7 cellular contexts compared by ENCODE assay signal in genomic region chr7:36473454-36474282, GRCh38.
DNase-seq lines count a peak whose midpoint lies in the region; ATAC-seq, FAIRE-seq and TF ChIP-seq lines count a peak whose summit lies in the region.

No MANE protein-coding gene starts in this region.

- H3K4me1 ChIP-seq in DOHH2 (ENCODE audit: control insufficient read depth, low read length) (no peaks in the 10 kb centered on the region), H1 (replicated peaks in 1 of 4; ENCODE audit: control insufficient read depth in 3 of 4, insufficient read depth in 4 of 4, low read length in 3 of 4) (no peaks in the 10 kb centered on the region), tibial nerve (no peaks in the 10 kb centered on the region)

- H3K27me3 ChIP-seq in DOHH2 (ENCODE audit: control insufficient read depth, low read length) (peaks cover 7% of the 10 kb centered on the region; the same call in 1 of the 2 replicates), HL-60 (ENCODE audit: insufficient read depth, poor library complexity, severe bottlenecking) (no peaks in the 10 kb centered on the region), H1 (replicated peaks in 1 of 4; ENCODE audit: control insufficient read depth in 3 of 4, extremely low read depth in 1 of 4, insufficient read depth in 3 of 4, low read length in 3 of 4) (no peaks in the 10 kb centered on the region), neural cell (ENCODE audit: insufficient read depth, low read depth, low read length) (no peaks in the 10 kb centered on the region), tibial nerve (no peaks in the 10 kb centered on the region)

- H3K79me2 ChIP-seq in DOHH2 (ENCODE audit: control insufficient read depth, low read length) (no peaks in the 10 kb centered on the region), H1 (ENCODE audit: control insufficient read depth in 1 of 2, insufficient read depth in 2 of 2, low read length in 2 of 2) (no peaks in the 10 kb centered on the region), neural cell (replicated peaks; ENCODE audit: insufficient read depth, low read length) (no peaks in the 10 kb centered on the region)

- no peak overlapping the region for H2BK20ac ChIP-seq in H1 (ENCODE audit: low read length)

- no peaks in the 10 kb centered on the region for H3F3A ChIP-seq in DOHH2 (ENCODE audit: control insufficient read depth, insufficient read depth)
- H3F3A ChIP-seq in neural cell (ENCODE audit: insufficient read depth, low read length, poor library complexity, severe bottlenecking) = no peaks in the 10 kb centered on the region

- H3K9me3 ChIP-seq in DOHH2 (ENCODE audit: control insufficient read depth, insufficient read depth, low read length) (no peaks in the 10 kb centered on the region), H1 (ENCODE audit: insufficient read depth in 2 of 2, low read depth in 1 of 2, low read length in 1 of 2) (no peaks in the 10 kb centered on the region), neural cell (ENCODE audit: low read length) (no peaks in the 10 kb centered on the region), tibial nerve (no peaks in the 10 kb centered on the region)

- H3K18ac ChIP-seq in H1 (ENCODE audit: extremely low read depth, low read length) = no peak overlapping the region

- H3K23me2 ChIP-seq in H1 (ENCODE audit: low read depth, low read length) = no peaks in the 10 kb centered on the region

- H3K56ac ChIP-seq in H1 (replicated peaks; ENCODE audit: insufficient read length, low read depth, low read length) = no peak overlapping the region

- DNase-seq in HL-60 (ENCODE audit: low read depth in 1 of 2, low spot score in 1 of 2) (peak in 1 of 2 experiments; percentile 60), RWPE1 (ENCODE audit: low spot score) (peak; percentile 51), H1 (ENCODE audit: low read depth in 1 of 2, low spot score in 2 of 2) (peak in 1 of 2 experiments; percentile 89), tibial nerve (ENCODE audit: low spot score in 2 of 2) (no peak)

- H3K4me2 ChIP-seq in DOHH2 (ENCODE audit: low read length) = no peak overlapping the region
- H3K4me2 ChIP-seq in H1 (ENCODE audit: insufficient read depth in 1 of 2, low read depth in 2 of 2, low read length in 2 of 2) = no peak overlapping the region
- H3K4me2 ChIP-seq in neural cell (ENCODE audit: low read length) = no peak overlapping the region

- POLR2A ChIA-PET in RWPE1 (lab: Yijun Ruan, JAX; ENCODE audit: low non-redundant PET) (no interaction called here), H1 (lab: Charles Lee; ENCODE audit: partially characterized antibody) (interaction anchor here (0.6 kb wide), 1 partner anchor 211 kb away, joined by 3 read pairs; no protein-coding TSS in a partner anchor)

- no peak overlapping the region for H3K27ac ChIP-seq in DOHH2 (ENCODE audit: low read depth, low read length)
- no peak overlapping the region for H3K27ac ChIP-seq in HL-60 (replicated peaks)
- peak overlapping the region; percentile 73 for H3K27ac ChIP-seq in RWPE1
- no peak overlapping the region for H3K27ac ChIP-seq in H1 (ENCODE audit: low read depth, low read length)
- H3K27ac ChIP-seq in neural cell (ENCODE audit: low read length) = no peak overlapping the region
- no peak overlapping the region for H3K27ac ChIP-seq in tibial nerve

- no peak for ATAC-seq in GM19397 (IDR thresholded peaks at IDR 0.05; ENCODE audit: unreplicated experiment)

- no peak overlapping the region for H2AFZ ChIP-seq in H1 (ENCODE audit: low read length)
- no peak overlapping the region for H2AFZ ChIP-seq in neural cell (ENCODE audit: low read depth, low read length)

- no peak overlapping the region for H2BK5ac ChIP-seq in H1 (ENCODE audit: low read depth, low read length)

- no peaks in the 10 kb centered on the region for H3K9me2 ChIP-seq in DOHH2 (replicated peaks; ENCODE audit: control insufficient read depth, low read length)
- no peaks in the 10 kb centered on the region for H3K9me2 ChIP-seq in neural cell (ENCODE audit: insufficient read depth, low read length)

- CTCF ChIA-PET in RWPE1 (lab: Yijun Ruan, JAX) = interaction anchor here (0.6 to 1.7 kb wide), 4 partner anchors 13 to 709 kb away, joined by 3 to 10 read pairs (median 4); no protein-coding TSS in a partner anchor
- CTCF ChIA-PET in H1 (lab: Charles Lee; ENCODE audit: partially characterized antibody) = interaction anchor here (0.5 to 9.4 kb wide), 53 partner anchors 8 to 763 kb away, joined by 3 to 75 read pairs (median 3); no protein-coding TSS in a partner anchor

- no peak overlapping the region for H3K4ac ChIP-seq in H1 (replicated peaks; ENCODE audit: insufficient read length, low read depth, low read length)

- TF ChIP-seq EP300 in H1 (IDR thresholded peaks at IDR 0.05; ENCODE audit: borderline replicate concordance in 1 of 2, low read depth in 2 of 2, low read length in 2 of 2) = no peak
- TF ChIP-seq EP300 in neural cell (conservative IDR thresholded peaks at IDR 0.05; ENCODE audit: poor library complexity, severe bottlenecking) = no peak
- no peak for TF ChIP-seq EP300 in tibial nerve (IDR thresholded peaks at IDR 0.05)

- no peak overlapping the region for H3K14ac ChIP-seq in H1 (ENCODE audit: insufficient read length)

- H4K20me1 ChIP-seq in DOHH2 (ENCODE audit: control insufficient read depth, insufficient read depth, low read depth, low read length) (no peaks in the 10 kb centered on the region), H1 (replicated peaks in 1 of 2; ENCODE audit: control insufficient read depth in 1 of 2, insufficient read depth in 2 of 2, low read length in 2 of 2) (peaks cover 0 to 1% of the 10 kb centered on the region in 2 experiments), neural cell (ENCODE audit: insufficient read depth) (no peaks in the 10 kb centered on the region)

- no peaks in the 10 kb centered on the region for H3K79me1 ChIP-seq in H1 (ENCODE audit: low read depth, low read length)

- H2BK12ac ChIP-seq in H1 (ENCODE audit: low read depth, low read length) = peak overlapping the region; percentile 17; the same call in 1 of the 2 replicates

- peak; percentile 90 to 93 for TF ChIP-seq RAD21 in H1 (IDR thresholded peaks at IDR 0.05 in 1 of 2, conservative IDR thresholded peaks at IDR 0.05 in 1 of 2; ENCODE audit: low read depth in 2 of 2, low read length in 2 of 2)
- TF ChIP-seq RAD21 in neural cell (conservative IDR thresholded peaks at IDR 0.05) = peak; percentile 54

- H4K5ac ChIP-seq in H1 (ENCODE audit: insufficient read length, low read depth, low read length) = no peak overlapping the region

- no peak for FAIRE-seq in H1 (lab: Jason Lieb, UNC)

- no peak overlapping the region for H4K91ac ChIP-seq in H1 (replicated peaks; ENCODE audit: insufficient read length, low read length)

- TF ChIP-seq POLR2A in H1 (IDR thresholded peaks at IDR 0.05; ENCODE audit: control extremely low read depth in 1 of 2, low read depth in 2 of 2, low read length in 2 of 2) (no peak), tibial nerve (IDR thresholded peaks at IDR 0.05) (no peak)

- 0 out of 2 replicates have a peak overlapping the region, but pooled peaks have one; percentile 29 for H4K8ac ChIP-seq in H1 (ENCODE audit: extremely low read depth, insufficient read depth, low read length)

- 76% methylated on average over 11 of the region's 12 CpGs; no CpG with 5 or more reads in 1 of the 2 experiments for WGBS in H1 (ENCODE audit: extremely low coverage in 1 of 2, insufficient coverage in 1 of 2, insufficient read length in 1 of 2, insufficient replicate concordance in 2 of 2, low coverage in 1 of 2, low lambda C conversion rate in 2 of 2, missing lambda C conversion rate in 1 of 2), 2 experiments
- WGBS in tibial nerve, 2 donors = 65 to 78% methylated on average over 12 of the region's 12 CpGs

- H2BK15ac ChIP-seq in H1 (ENCODE audit: low read length) = no peak overlapping the region

- TF ChIP-seq CTCF in DOHH2 (IDR thresholded peaks at IDR 0.05; ENCODE audit: low read depth, low read length, poor library complexity, severe bottlenecking) (peak; percentile 83), HL-60 (IDR thresholded peaks at IDR 0.05; ENCODE audit: insufficient read depth, low read length) (peak; percentile 32), RWPE1 (conservative IDR thresholded peaks at IDR 0.05; ENCODE audit: low read depth) (no peak; the same call in 1 of the 2 replicates), H1 (IDR thresholded peaks at IDR 0.05; ENCODE audit: control extremely low read depth in 1 of 3, insufficient read depth in 1 of 3, low read depth in 1 of 3, low read length in 3 of 3) (peak; percentile 57 to 77 (median 71)), neural cell (IDR thresholded peaks at IDR 0.05; ENCODE audit: poor library complexity, severe bottlenecking) (peak; percentile 51), tibial nerve (IDR thresholded peaks at IDR 0.05) (peak in 1 of 5 experiments; percentile 7)

- H3K9ac ChIP-seq in H1 (replicated peaks in 1 of 4; ENCODE audit: extremely low read depth in 1 of 4, low read depth in 3 of 4, low read length in 3 of 4) (no peak overlapping the region), neural cell (ENCODE audit: low read length) (no peak overlapping the region)

- H3K4me3 ChIP-seq in DOHH2 (ENCODE audit: low read length) (no peak overlapping the region), HL-60 (replicated peaks; ENCODE audit: insufficient read depth, low read length) (no peak overlapping the region), H1 (ENCODE audit: extremely low read depth in 1 of 4, insufficient read depth in 2 of 4, low read depth in 3 of 4, low read length in 4 of 4) (no peak overlapping the region), neural cell (ENCODE audit: low read length) (no peak overlapping the region), tibial nerve (no peak overlapping the region)

- H2AK5ac ChIP-seq in H1 (ENCODE audit: low read depth, low read length) = no peak overlapping the region

- H3K36me3 ChIP-seq in DOHH2 (ENCODE audit: control insufficient read depth, low read length) = no peaks in the 10 kb centered on the region
- H3K36me3 ChIP-seq in H1 (ENCODE audit: control insufficient read depth in 2 of 4, insufficient read depth in 4 of 4, low read length in 3 of 4) = no peaks in the 10 kb centered on the region
- H3K36me3 ChIP-seq in neural cell (ENCODE audit: insufficient read depth, low read length) = no peaks in the 10 kb centered on the region
- H3K36me3 ChIP-seq in tibial nerve = no peaks in the 10 kb centered on the region

- no peak overlapping the region for H3K23ac ChIP-seq in H1 (ENCODE audit: insufficient read length)

- H2BK120ac ChIP-seq in H1 (replicated peaks; ENCODE audit: low read depth, low read length) = no peak overlapping the region

TF ChIP-seq in H1, 55 proteins besides CTCF, POLR2A, EP300 and RAD21 (continues in another document):
- TF ChIP-seq KDM1A (IDR thresholded peaks at IDR 0.05; ENCODE audit: borderline replicate concordance, low read length) (peak; percentile 39; the same call in 1 of the 2 replicates), BRCA1 (IDR thresholded peaks at IDR 0.05; ENCODE audit: low read depth, low read length) (no peak), MAFK (IDR thresholded peaks at IDR 0.05; ENCODE audit: low read depth, low read length) (no peak)

TF ChIP-seq in neural cell, 6 proteins besides CTCF, POLR2A, EP300 and RAD21:
- TF ChIP-seq MXI1 (conservative IDR thresholded peaks at IDR 0.05; ENCODE audit: poor library complexity, severe bottlenecking) = no peak
- peak; percentile 58 for TF ChIP-seq SMC3 (conservative IDR thresholded peaks at IDR 0.05; ENCODE audit: poor library complexity)
